ENCODE assay signal across 27 cellular contexts in the genomic region with DNA sequence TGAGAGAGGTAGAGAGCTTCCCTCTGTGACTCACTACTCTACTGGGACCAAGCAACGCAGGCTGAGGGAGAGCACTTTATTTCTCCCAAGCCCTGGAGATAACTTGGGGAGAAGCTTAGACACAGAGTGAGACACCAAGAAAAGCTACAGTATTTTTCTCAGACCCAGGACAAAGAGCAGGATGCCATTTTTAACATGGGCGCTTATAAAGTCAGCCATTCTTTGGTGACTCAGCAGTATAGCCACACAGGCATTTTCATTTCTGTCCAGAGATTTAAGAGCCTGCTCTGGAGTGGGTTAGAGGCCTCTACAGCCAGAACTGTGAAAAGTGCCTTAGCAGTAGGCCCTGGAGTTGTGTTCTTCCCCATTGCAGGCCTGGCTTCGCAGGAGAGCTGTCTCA. TPM values are rescaled to one million over a fixed set of nuclear protein-coding genes. Genes with fewer than 3 reads are reported as not detected.
"Had no signal": no experiment of that assay in that cellular context is flagged by ENCODE, and none has a peak within 500 bp of the region (broad histone marks: within the 10 kb centered on the region; RNA-seq: fewer than 3 reads in every experiment).

No MANE protein-coding gene starts in this region.

- H3K36me3 ChIP-seq: brain microvascular endothelial cell, heart right ventricle, thyroid gland had no signal

- H3K27ac ChIP-seq: brain microvascular endothelial cell, dorsolateral prefrontal cortex, heart right ventricle, parathyroid adenoma, thyroid gland had no signal

- H3K79me2 ChIP-seq: parathyroid adenoma had no signal

- FAIRE-seq: colon, urothelium cell line had no signal

- H3K27me3 ChIP-seq: brain microvascular endothelial cell, thyroid gland had no signal

- H3K9me3 ChIP-seq: heart right ventricle, mucosa of descending colon, thyroid gland had no signal

- H3K9ac ChIP-seq: parathyroid adenoma had no signal

- H3K4me3 ChIP-seq: dorsolateral prefrontal cortex, heart right ventricle, mucosa of descending colon, thyroid gland had no signal

- DNase-seq: activated CD4-positive, alpha-beta T cell treated with anti-CD3 and anti-CD28 coated beads for 1 hour; activated CD8-positive, alpha-beta memory T cell treated with anti-CD3 and anti-CD28 coated beads for 24 hours; activated CD8-positive, alpha-beta memory T cell treated with anti-CD3 and anti-CD28 coated beads, Interleukin-2, amount 50 U/mL, for 48 hours; activated effector memory CD4-positive, alpha-beta T cell treated with anti-CD3 and anti-CD28 coated beads, Interleukin-2, amount 50 U/mL, for 16 hours; activated naive CD4-positive, alpha-beta T cell treated with anti-CD3 and anti-CD28 coated beads, Interleukin-2, amount 50 U/mL, for 16 hours; activated T-cell treated with anti-CD3 and anti-CD28 coated beads, Interleukin-2, amount 50 U/mL, for 48 hours; aorta; brain microvascular endothelial cell; central memory CD4-positive, alpha-beta T cell; dorsolateral prefrontal cortex; endodermal cell; erythroblast; heart right ventricle; kidney glomerular epithelial cell; left ventricle myocardium superior; mucosa of descending colon; naive thymus-derived CD8-positive, alpha-beta T cell; stimulated activated CD4-positive, alpha-beta T cell treated with anti-CD3 and anti-CD28 coated beads, Interleukin-1b, Interleukin-23, amount 100 ng/mL, for 48 hours; stimulated activated CD8-positive, alpha-beta memory T cell treated with anti-CD3 and anti-CD28 coated beads, Interleukin-4, amount 100 ng/mL, for 48 hours; stimulated activated naive CD4-positive, alpha-beta T cell; T1000; thyroid gland had no signal

- ATAC-seq: heart right ventricle; left ventricle myocardium superior; mucosa of descending colon; naive thymus-derived CD8-positive, alpha-beta T cell had no signal

- H3K4me1 ChIP-seq: heart right ventricle, parathyroid adenoma, thyroid gland had no signal

- H2AFZ ChIP-seq: parathyroid adenoma had no signal

RNA-seq across cellular contexts. Expression of gene GLYAT, which starts 55.0 kb away (rescaled TPM):
- total RNA-seq: aorta; endodermal cell; mucosa of descending colon; naive thymus-derived CD8-positive, alpha-beta T cell; T-helper 1 cell treated with Interleukin-12 subunit alpha and Interleukin-12 subunit beta and Interleukin-4 antibody, amounts not matched to agents 30 ng/mL and 1 ng/mL, for 36 hours; thyroid gland had no signal
- polyA plus RNA-seq: aorta; naive thymus-derived CD8-positive, alpha-beta T cell had no signal

RNA-seq across cellular contexts. Expression of gene GLYATL2, which starts 57.8 kb away (rescaled TPM):
- total RNA-seq: mucosa of descending colon; naive thymus-derived CD8-positive, alpha-beta T cell; subcutaneous adipose tissue; T-helper 1 cell treated with Interleukin-12 subunit alpha and Interleukin-12 subunit beta and Interleukin-4 antibody, amounts not matched to agents 30 ng/mL and 1 ng/mL, for 36 hours had no signal
- polyA plus RNA-seq: aorta; naive thymus-derived CD8-positive, alpha-beta T cell had no signal
